8 cellular contexts compared by ENCODE assay signal in the genomic region with DNA sequence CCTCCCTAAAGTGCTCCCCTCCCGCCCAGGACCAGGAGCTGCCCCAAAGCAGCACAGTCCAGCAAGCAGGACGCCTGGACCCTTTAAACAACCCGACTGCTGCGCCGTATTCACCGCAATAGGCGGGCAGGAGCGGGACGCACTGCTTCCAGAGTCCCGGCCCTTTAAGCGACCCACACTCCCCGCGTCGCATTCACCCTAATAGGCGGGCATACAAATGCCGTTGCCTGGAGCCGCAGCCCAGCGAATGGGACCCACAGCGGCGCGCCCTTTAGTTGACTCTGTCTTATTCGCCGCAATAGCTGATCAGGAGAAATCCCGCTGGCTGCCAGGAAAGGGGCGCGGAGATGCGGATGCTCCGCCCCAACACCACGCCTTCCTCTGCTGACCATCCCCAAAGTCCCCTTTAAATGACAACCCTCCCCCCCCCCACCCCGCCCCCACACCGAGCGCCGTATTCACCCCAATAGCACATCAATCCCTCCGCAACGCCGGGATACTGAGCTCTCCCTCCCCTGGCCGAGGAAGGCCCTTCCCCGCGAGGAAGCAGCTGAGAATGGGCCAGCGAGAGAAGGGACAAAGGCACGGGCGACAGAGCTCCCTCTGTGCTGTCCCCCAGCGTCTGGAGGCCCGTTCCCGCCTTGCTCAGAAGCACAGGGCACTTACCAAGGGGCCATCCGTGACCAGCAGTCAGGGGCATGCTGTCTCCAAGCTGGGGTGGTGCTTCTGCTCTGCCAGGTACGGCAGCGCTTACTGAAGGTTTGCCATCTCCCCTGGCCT. TPM values are rescaled to one million over a fixed set of nuclear protein-coding genes. Genes with fewer than 3 reads are reported as not detected.
A peak's percentile ranks its signal among the peaks of the same experiment; 100 is the strongest.
DNase-seq lines count a peak whose midpoint lies in the region; ATAC-seq and TF ChIP-seq lines count a peak whose summit lies in the region.

No MANE protein-coding gene starts in this region.

- TF ChIP-seq CTCF in body of pancreas (IDR thresholded peaks at IDR 0.05) = no peak

- ATAC-seq in body of pancreas (peak; percentile 70), GM19328 (IDR thresholded peaks at IDR 0.05; ENCODE audit: unreplicated experiment) (no peak)

- no peaks in the 10 kb centered on the region for H3K36me3 ChIP-seq in body of pancreas (replicated peaks in 1 of 2; ENCODE audit: insufficient read depth in 1 of 2, low read depth in 2 of 2)

- peaks cover 47% of the 10 kb centered on the region for H3K4me1 ChIP-seq in body of pancreas

- DNase-seq in GM04503 (ENCODE audit: low read depth) = peak; percentile 53
- peak; percentile 28 for DNase-seq in NCI-H460 (ENCODE audit: extremely low read depth, low read depth)
- DNase-seq in body of pancreas = peak; percentile 77 to 88 (median 85)
- DNase-seq in hippocampal formation (lab: John Stamatoyannopoulos, UW) = peak; percentile 87 to 89
- peak; percentile 92 for DNase-seq in pons (ENCODE audit: low spot score)
- DNase-seq in stimulated activated naive CD4-positive, alpha-beta T cell (lab: John Stamatoyannopoulos, UW) = no peak
- DNase-seq in LoVo (ENCODE audit: low spot score) = no peak

- H3K4me3 ChIP-seq in body of pancreas = peak overlapping the region in 1 of 2 donors; percentile 31

- WGBS in body of pancreas, 2 donors = 1 to 10% methylated on average over 2 to 48 of the region's 48 CpGs

- H3K27me3 ChIP-seq in body of pancreas = no peaks in the 10 kb centered on the region

- no peaks in the 10 kb centered on the region for H3K9me3 ChIP-seq in body of pancreas

- intact Hi-C loops in body of pancreas (cut with DNase I) = no loop called here

- peak overlapping the region in 2 of 4 donors; percentile 28 to 65 for H3K27ac ChIP-seq in body of pancreas

- no peak for TF ChIP-seq POLR2A in body of pancreas (IDR thresholded peaks at IDR 0.05)

RNA-seq across cellular contexts. Expression of gene OSBPL5, which starts 4.7 kb away (rescaled TPM):
- total RNA-seq in NCI-H460 (2014; rRNA removed; shearing (Covaris generic)) = 80.6 and 84.9 TPM in 2 replicates
- 197 and 220 TPM in 2 replicates for polyA plus RNA-seq in NCI-H460 (2014; cell fraction: nucleus; rRNA removed)
- total RNA-seq in body of pancreas = 10 to 100 TPM; 22.3 to 62.0 TPM

RNA-seq across cellular contexts. Expression of gene MRGPRG, which starts 58.2 kb away (rescaled TPM):
- total RNA-seq in NCI-H460 (2014; rRNA removed; shearing (Covaris generic)) = not detected in 2 replicates
- not detected in 2 replicates for polyA plus RNA-seq in NCI-H460 (2014; cell fraction: nucleus; rRNA removed)
- total RNA-seq in body of pancreas = not detected

Comparison
In these comparisons a context has a peak if more than half of its experiments do, and no peak if none do; other contexts are left out.
1. DNase-seq: peak in GM04503 (single experiment), NCI-H460 (single experiment), body of pancreas (4 of 4), hippocampal formation (2 of 2) and pons (single experiment); none in stimulated activated naive CD4-positive, alpha-beta T cell (0 of 6) and LoVo (single experiment).